28 cellular contexts compared by ENCODE assay signal in the genomic region with DNA sequence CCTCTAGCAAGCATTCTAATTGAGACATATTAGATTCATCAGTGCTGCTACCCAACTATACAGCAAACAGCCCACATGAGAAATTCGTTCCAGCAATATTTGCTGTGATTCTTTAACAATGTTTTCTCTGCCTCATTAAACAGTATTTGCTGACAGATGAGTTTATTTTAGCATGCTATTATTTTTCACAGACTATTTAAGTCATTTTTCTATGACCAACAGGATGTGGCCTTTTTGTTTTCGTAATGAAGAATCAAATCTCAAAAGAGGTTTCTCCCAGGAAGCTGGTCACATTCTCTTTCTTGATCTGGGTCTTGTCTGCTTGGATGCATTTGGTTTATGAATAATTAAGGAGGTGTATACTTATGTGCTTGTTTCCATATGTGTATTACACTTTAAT. TPM values are rescaled to one million over a fixed set of nuclear protein-coding genes. Genes with fewer than 3 reads are reported as not detected.
A peak's percentile ranks its signal among the peaks of the same experiment; 100 is the strongest.
DNase-seq lines count a peak whose midpoint lies in the region; ATAC-seq, FAIRE-seq and TF ChIP-seq lines count a peak whose summit lies in the region.
"Had no signal": no experiment of that assay in that cellular context is flagged by ENCODE, and none has a peak within 500 bp of the region (broad histone marks: within the 10 kb centered on the region; RNA-seq: fewer than 3 reads in every experiment).

No MANE protein-coding gene starts in this region.

- H3K4me3 ChIP-seq in brain microvascular endothelial cell (ENCODE audit: low read depth, low read length): no peak overlapping the region
- H3K4me3 ChIP-seq in skeletal muscle satellite cell (ENCODE audit: low read length): no peak overlapping the region
- H3K4me3 ChIP-seq: adrenal gland, HAP-1, hepatocyte, Peyer's patch, SK-N-MC, skin epidermis had no signal

- DNase-seq in GM18507 (ENCODE audit: extremely low spot score, insufficient read length, low read depth): no peak
- peak; percentile 19 for DNase-seq in LHCN-M2 (ENCODE audit: low read depth)
- peak; percentile 33 for DNase-seq in brain microvascular endothelial cell
- DNase-seq in NCI-H748 (lab: John Stamatoyannopoulos, UW; ENCODE audit: unreplicated experiment): no peak
- DNase-seq: adrenal gland; BE2C; cerebellar nuclear complex; effector memory CD4-positive, alpha-beta T cell; GDM1; mesenchymal stem cell; natural killer cell; NCI-H1417 treated with DMSO at 0.1 percent for 48 hours; NCI-H82; Peyer's patch; stimulated activated CD4-positive, alpha-beta T cell treated with anti-CD3 and anti-CD28 coated beads, Interleukin-4, amount 100 ng/mL, for 1 hour; substantia nigra; T-helper 9 cell had no signal

- H3K27ac ChIP-seq in brain microvascular endothelial cell: no peak overlapping the region
- H3K27ac ChIP-seq: adrenal gland, hepatocyte, KMS-11, Peyer's patch, SK-N-MC had no signal

- in situ Hi-C loops in brain microvascular endothelial cell (cut with HindIII; ENCODE audit: low pct_ligation_motif_present, low sequenced_read_pairs): no loop called here

- H3K9ac ChIP-seq in skeletal muscle satellite cell (ENCODE audit: low read depth, low read length): peak overlapping the region; percentile 31
- H3K9ac ChIP-seq: KMS-11 had no signal

- no peaks in the 10 kb centered on the region for H3K27me3 ChIP-seq in brain microvascular endothelial cell (replicated peaks)
- H3K27me3 ChIP-seq in skeletal muscle satellite cell (ENCODE audit: control insufficient read depth, insufficient read depth, low read length): peaks cover 5% of the 10 kb centered on the region
- H3K27me3 ChIP-seq: BE2C, hepatocyte, Peyer's patch had no signal

- no peaks in the 10 kb centered on the region for H3K9me3 ChIP-seq in skeletal muscle satellite cell (replicated peaks; ENCODE audit: low read length)
- H3K9me3 ChIP-seq: adrenal gland, BE2C, Peyer's patch had no signal

- ATAC-seq in HG02870 (IDR thresholded peaks at IDR 0.05; ENCODE audit: unreplicated experiment): no peak
- ATAC-seq in HG02763 (IDR thresholded peaks at IDR 0.05; ENCODE audit: unreplicated experiment): no peak
- ATAC-seq: natural killer cell had no signal

- FAIRE-seq in GM18507 (lab: Jason Lieb, UNC): peak; percentile 69
- FAIRE-seq: D721Med, keratinocyte had no signal

- no peak overlapping the region for H3K4me2 ChIP-seq in skeletal muscle satellite cell (ENCODE audit: low read length)
- H3K4me2 ChIP-seq: hepatocyte, KMS-11 had no signal

- H3K36me3 ChIP-seq in brain microvascular endothelial cell (replicated peaks) (no peaks in the 10 kb centered on the region), skeletal muscle satellite cell (ENCODE audit: insufficient read depth, low read length) (no peaks in the 10 kb centered on the region)
- H3K36me3 ChIP-seq: adrenal gland, BE2C, HAP-1, Peyer's patch had no signal

- H3K4me1 ChIP-seq in skeletal muscle satellite cell (ENCODE audit: control insufficient read depth, insufficient read depth, low read length): peaks cover 16% of the 10 kb centered on the region
- H3K4me1 ChIP-seq: adrenal gland, BE2C, HAP-1, Peyer's patch had no signal

- no peak for TF ChIP-seq CTCF in brain microvascular endothelial cell (IDR thresholded peaks at IDR 0.05; ENCODE audit: low read depth, low read length, missing control alignments)

RNA-seq across cellular contexts. Expression of gene SERPINA12, which starts 23.2 kb away (rescaled TPM):
- not detected in 2 replicates for total RNA-seq in LHCN-M2 (2014; rRNA removed)
- 0.12 TPM for polyA plus RNA-seq in LHCN-M2 (2012)
- total RNA-seq in skeletal muscle satellite cell (2012; rRNA removed): not detected in 2 replicates
- total RNA-seq: adrenal gland, fibroblast of lung, hepatocyte, natural killer cell, Peyer's patch had no signal
- polyA plus RNA-seq: adrenal gland, fibroblast of lung had no signal

RNA-seq across cellular contexts. Expression of gene SERPINA4, which starts 28.8 kb away (rescaled TPM):
- not detected in 2 replicates for total RNA-seq in LHCN-M2 (2014; rRNA removed)
- polyA plus RNA-seq in LHCN-M2 (2012): not detected
- total RNA-seq in skeletal muscle satellite cell (2012; rRNA removed): not detected in 2 replicates
- total RNA-seq: fibroblast of lung, natural killer cell, Peyer's patch had no signal
- polyA plus RNA-seq: adrenal gland, fibroblast of lung, keratinocyte had no signal

RNA-seq across cellular contexts. Expression of gene SERPINA5, which starts 48.8 kb away (rescaled TPM):
- total RNA-seq in LHCN-M2 (2014; rRNA removed): 0.06 and 0.13 TPM in 2 replicates
- polyA plus RNA-seq in LHCN-M2 (2012): 0.10 TPM
- total RNA-seq in skeletal muscle satellite cell (2012; rRNA removed): 0.66 and 0.76 TPM in 2 replicates
- total RNA-seq: fibroblast of lung, natural killer cell, Peyer's patch had no signal
- polyA plus RNA-seq: fibroblast of lung, keratinocyte had no signal

RNA-seq across cellular contexts. Expression of gene SERPINA9, which starts 56.5 kb away (rescaled TPM):
- total RNA-seq in LHCN-M2 (2014; rRNA removed): 0.32 TPM in 1 of 2 replicates, not detected in the other
- 0.79 TPM for polyA plus RNA-seq in LHCN-M2 (2012)
- total RNA-seq in skeletal muscle satellite cell (2012; rRNA removed): 0.66 TPM in 1 of 2 replicates, not detected in the other
- total RNA-seq: adrenal gland, fibroblast of lung, natural killer cell had no signal
- polyA plus RNA-seq: adrenal gland, fibroblast of lung, hepatocyte had no signal

Comparison
In these comparisons a context has a peak if more than half of its experiments do, and no peak if none do; other contexts are left out.
1. DNase-seq: peak in LHCN-M2 (single experiment) and brain microvascular endothelial cell (single experiment); none in GM18507 (single experiment) and NCI-H748 (single experiment).